ENCODE assay signal across 2 cellular contexts in genomic region chr15:43726306-43726705, GRCh38. TPM values are rescaled to one million over a fixed set of nuclear protein-coding genes. Genes with fewer than 3 reads are reported as not detected.
"Had no signal": no experiment of that assay in that cellular context is flagged by ENCODE, and none has a peak within 500 bp of the region (broad histone marks: within the 10 kb centered on the region; RNA-seq: fewer than 3 reads in every experiment).

No MANE protein-coding gene starts in this region.

RNA-seq across cellular contexts. Expression of gene CKMT1A, which starts 32.6 kb away (rescaled TPM):
- total RNA-seq: LHCN-M2, M059J had no signal
